Comparison of ENCODE assay signal across 8 cellular contexts in genomic region chr7:130084037-130084875, GRCh38. TPM values are rescaled to one million over a fixed set of nuclear protein-coding genes. Genes with fewer than 3 reads are reported as not detected.
DNase-seq lines count a peak whose midpoint lies in the region; ATAC-seq and TF ChIP-seq lines count a peak whose summit lies in the region.

No MANE protein-coding gene starts in this region.

- no peak overlapping the region for H3K4me3 ChIP-seq in GM06990 (replicated peaks; ENCODE audit: low read depth, low read length)
- H3K4me3 ChIP-seq in cardiac fibroblast (replicated peaks in 1 of 2; ENCODE audit: low read depth in 2 of 2, low read length in 2 of 2): no peak overlapping the region
- no peak overlapping the region for H3K4me3 ChIP-seq in neural cell (ENCODE audit: low read length)
- H3K4me3 ChIP-seq in vagina: no peak overlapping the region

- no peak for ATAC-seq in HG02840 (IDR thresholded peaks at IDR 0.05; ENCODE audit: low FRiP score, unreplicated experiment)
- ATAC-seq in HG03354 (IDR thresholded peaks at IDR 0.05; ENCODE audit: poor library complexity, severe bottlenecking, unreplicated experiment): no peak

- H4K20me1 ChIP-seq in neural cell (ENCODE audit: insufficient read depth): peaks cover 3% of the 10 kb centered on the region

- DNase-seq in GM06990 (ENCODE audit: extremely low read depth, insufficient read length) (no peak), NAMALWA (ENCODE audit: low spot score) (peak; percentile 66), cardiac fibroblast (ENCODE audit: low read depth in 2 of 2) (peak; percentile 29 to 73), vagina (ENCODE audit: extremely low spot score in 2 of 2) (no peak), medulla oblongata (ENCODE audit: extremely low spot score) (no peak)

- H3K27me3 ChIP-seq in GM06990 (replicated peaks; ENCODE audit: control insufficient read depth, insufficient read depth, low read length): no peaks in the 10 kb centered on the region
- H3K27me3 ChIP-seq in neural cell (ENCODE audit: insufficient read depth, low read depth, low read length): no peaks in the 10 kb centered on the region
- no peaks in the 10 kb centered on the region for H3K27me3 ChIP-seq in vagina

- no peak overlapping the region for H3K9ac ChIP-seq in neural cell (ENCODE audit: low read length)

- no peaks in the 10 kb centered on the region for H3F3A ChIP-seq in neural cell (ENCODE audit: insufficient read depth, low read length, poor library complexity, severe bottlenecking)

- H3K9me3 ChIP-seq in neural cell (ENCODE audit: low read length): no peaks in the 10 kb centered on the region
- H3K9me3 ChIP-seq in vagina: no peaks in the 10 kb centered on the region

- H2AFZ ChIP-seq in neural cell (ENCODE audit: low read depth, low read length): no peak overlapping the region

- no peak overlapping the region for H3K27ac ChIP-seq in neural cell (ENCODE audit: low read length)
- no peak overlapping the region for H3K27ac ChIP-seq in vagina

- TF ChIP-seq POLR2A in vagina (IDR thresholded peaks at IDR 0.05): no peak

- no peak for TF ChIP-seq EP300 in neural cell (conservative IDR thresholded peaks at IDR 0.05; ENCODE audit: poor library complexity, severe bottlenecking)

- TF ChIP-seq CTCF in GM06990 (IDR thresholded peaks at IDR 0.05; ENCODE audit: insufficient read depth, low read length, poor library complexity, severe bottlenecking) (peak; percentile 50), cardiac fibroblast (IDR thresholded peaks at IDR 0.05; ENCODE audit: low read depth, low read length) (peak; percentile 51), neural cell (IDR thresholded peaks at IDR 0.05; ENCODE audit: poor library complexity, severe bottlenecking) (peak; percentile 17), vagina (IDR thresholded peaks at IDR 0.05) (no peak)

- peaks cover 59% of the 10 kb centered on the region for H3K79me2 ChIP-seq in neural cell (replicated peaks; ENCODE audit: insufficient read depth, low read length)

- H3K36me3 ChIP-seq in GM06990 (ENCODE audit: control insufficient read depth, insufficient read depth, low read length) (no peaks in the 10 kb centered on the region; the same call in 1 of the 2 replicates), neural cell (ENCODE audit: insufficient read depth, low read length) (no peaks in the 10 kb centered on the region), vagina (no peaks in the 10 kb centered on the region)

- no peaks in the 10 kb centered on the region for H3K9me2 ChIP-seq in neural cell (ENCODE audit: insufficient read depth, low read length)

- no peak overlapping the region for H3K4me2 ChIP-seq in neural cell (ENCODE audit: low read length)

- H3K4me1 ChIP-seq in vagina: peaks cover 11% of the 10 kb centered on the region

- no peak for TF ChIP-seq RAD21 in neural cell (conservative IDR thresholded peaks at IDR 0.05)

- intact Hi-C loops in vagina (cut with DNase I): no loop called here

TF ChIP-seq in neural cell, 6 proteins besides CTCF, POLR2A, EP300 and RAD21:
- TF ChIP-seq EZH2 (IDR thresholded peaks at IDR 0.05; ENCODE audit: borderline replicate concordance, insufficient read depth, low read length, poor library complexity, severe bottlenecking): no peak
- no peak for TF ChIP-seq MXI1 (conservative IDR thresholded peaks at IDR 0.05; ENCODE audit: poor library complexity, severe bottlenecking)
- no peak for TF ChIP-seq TAF1 (IDR thresholded peaks at IDR 0.05; ENCODE audit: low read depth)

RNA-seq across cellular contexts. Expression of gene KLHDC10, which starts 13.9 kb away (rescaled TPM):
- 59.1 and 67.0 TPM in 2 replicates for polyA plus RNA-seq in neural cell
- 167 and 169 TPM in 2 replicates for polyA minus RNA-seq in neural cell
- total RNA-seq in vagina: 13.5 TPM

RNA-seq across cellular contexts. Expression of gene ZC3HC1, which starts 33.1 kb away (rescaled TPM):
- polyA plus RNA-seq in neural cell: 26.6 and 27.5 TPM in 2 replicates
- 23.4 and 24.0 TPM in 2 replicates for polyA minus RNA-seq in neural cell
- total RNA-seq in vagina: 10.1 TPM

Comparison
In these comparisons a context has a peak if more than half of its experiments do, and no peak if none do; other contexts are left out.
1. DNase-seq: peak in NAMALWA (single experiment) and cardiac fibroblast (2 of 2); none in GM06990 (single experiment), vagina (0 of 2) and medulla oblongata (single experiment).
2. CTCF ChIP-seq: peak in GM06990 (single experiment), cardiac fibroblast (single experiment) and neural cell (single experiment); none in vagina (0 of 3).